8 cellular contexts compared by ENCODE assay signal in the genomic region with DNA sequence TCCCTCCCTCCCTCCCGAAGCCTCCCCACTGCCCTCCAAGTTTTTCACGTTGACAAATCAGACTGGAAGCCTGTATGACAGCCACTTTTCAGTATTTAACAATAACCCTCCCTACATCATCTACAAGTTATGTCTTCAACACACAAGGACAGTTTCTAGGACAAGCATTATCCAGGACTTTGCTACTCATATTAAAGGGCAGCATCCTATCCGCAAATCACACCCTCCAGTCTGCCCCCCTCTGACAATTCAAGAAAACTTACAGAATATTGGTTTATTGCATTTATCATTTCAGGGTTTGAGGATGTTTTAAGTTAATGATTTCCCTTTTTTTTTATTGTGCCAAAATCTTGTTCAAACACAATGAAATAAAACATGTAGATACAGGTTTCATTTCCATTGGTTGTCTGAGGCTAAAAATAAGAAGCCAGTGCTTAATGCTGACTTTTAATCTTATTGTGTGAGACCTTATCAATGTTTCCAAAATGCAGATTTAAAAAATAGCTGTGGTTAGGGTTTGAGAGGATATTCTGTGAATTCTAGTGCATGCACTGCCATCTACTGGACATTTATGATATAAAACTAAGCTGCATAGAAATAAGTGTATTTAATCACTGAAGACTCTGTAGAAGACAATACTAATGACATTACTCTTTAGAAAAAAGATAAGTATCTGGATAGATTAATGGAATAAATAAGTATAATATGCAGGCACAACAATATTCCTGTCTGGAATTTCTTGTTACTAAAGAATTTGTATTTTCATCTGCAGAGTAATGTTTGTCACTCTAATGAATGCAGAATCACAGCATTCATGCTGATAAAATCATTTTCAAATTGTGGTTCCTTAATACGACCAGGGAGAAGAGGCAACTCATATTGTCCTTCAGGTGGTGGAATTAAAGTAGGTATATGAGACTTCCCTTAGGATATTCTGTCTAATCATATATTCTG.
A peak's percentile ranks its signal among the peaks of the same experiment; 100 is the strongest.
DNase-seq lines count a peak whose midpoint lies in the region; ATAC-seq, FAIRE-seq and TF ChIP-seq lines count a peak whose summit lies in the region.

No MANE protein-coding gene starts in this region.

- TF ChIP-seq EP300 in GM12878 (IDR thresholded peaks at IDR 0.05; ENCODE audit: borderline replicate concordance in 1 of 2, control insufficient read depth in 1 of 2, low read depth in 2 of 2, low read length in 2 of 2) = no peak

- POLR2A ChIA-PET in HEK293 (lab: Yijun Ruan, JAX) = interaction anchor here (0.5 to 1.2 kb wide), 5 partner anchors 52 to 409 kb away, joined by 3 to 4 read pairs (median 3); no protein-coding TSS in a partner anchor
- POLR2A ChIA-PET in GM12878 (lab: Charles Lee) = no interaction called here
- POLR2A ChIA-PET in activated CD4-positive, alpha-beta memory T cell treated with anti-CD3 and anti-CD28 coated beads, Interleukin-2, amount 10 ng/mL, durations not matched to agents 7 days and 5 days (lab: Charles Lee) = interaction anchor here (1.0 kb wide), 1 partner anchor 409 kb away, joined by 3 read pairs; no protein-coding TSS in a partner anchor

- TF ChIP-seq CTCF in HEK293 (tag by site-specific recombination; IDR thresholded peaks at IDR 0.05) (peak; percentile 30; the same call in 1 of the 2 replicates), GM12878 (IDR thresholded peaks at IDR 0.05 in 2 of 3, conservative IDR thresholded peaks at IDR 0.05 in 1 of 3; ENCODE audit: control insufficient read depth in 2 of 3, extremely low read depth in 1 of 3, insufficient read depth in 1 of 3, low read depth in 3 of 3, low read length in 3 of 3) (peak; percentile 40 to 70 (median 51); a peak in 5 of 6 replicates), keratinocyte (optimal IDR thresholded peaks at IDR 0.05 in 1 of 3, IDR thresholded peaks at IDR 0.05 in 1 of 3, conservative IDR thresholded peaks at IDR 0.05 in 1 of 3; ENCODE audit: extremely low read depth in 1 of 3, insufficient read depth in 2 of 3, low read length in 3 of 3) (peak in 1 of 3 experiments; percentile 3), thyroid gland (IDR thresholded peaks at IDR 0.05) (peak; percentile 11 to 92 (median 61))

- CTCF ChIA-PET in HEK293 (lab: Yijun Ruan, JAX) = interaction anchor here (0.6 to 2.5 kb wide), 17 partner anchors 11 to 455 kb away, joined by 3 to 40 read pairs (median 4); no protein-coding TSS in a partner anchor
- CTCF ChIA-PET in GM12878 (lab: Yijun Ruan, JAX) = interaction anchor here (0.6 to 7.1 kb wide), 39 partner anchors 13 to 456 kb away, joined by 3 to 119 read pairs (median 4); a partner anchor contains a TSS
- CTCF ChIA-PET in activated CD4-positive, alpha-beta memory T cell treated with anti-CD3 and anti-CD28 coated beads, Interleukin-2, amount 10 ng/mL, durations not matched to agents 7 days and 5 days (lab: Charles Lee) = interaction anchor here (0.5 to 3.2 kb wide), 13 partner anchors 12 to 455 kb away, joined by 3 to 21 read pairs (median 6); no protein-coding TSS in a partner anchor

- H3K4me3 ChIP-seq in HEK293 (ENCODE audit: low read depth, low read length) (no peak overlapping the region), GM12878 (no peak overlapping the region), keratinocyte (ENCODE audit: control insufficient read depth in 2 of 3, extremely low read depth in 1 of 3, insufficient read depth in 2 of 3, low read depth in 1 of 3, low read length in 3 of 3) (no peak overlapping the region), thyroid gland (replicated peaks in 1 of 3) (no peak overlapping the region)

- H2AFZ ChIP-seq in GM12878 (ENCODE audit: control insufficient read depth, low read depth, low read length) (no peak overlapping the region), keratinocyte (ENCODE audit: control insufficient read depth, low read length) (peak overlapping the region; percentile 43)

- peaks cover 25% of the 10 kb centered on the region for H3K4me1 Mint-ChIP-seq in activated CD4-positive, alpha-beta memory T cell treated with anti-CD3 and anti-CD28 coated beads, Interleukin-2, amount 10 ng/mL, durations not matched to agents 7 days and 5 days

- intact Hi-C loops in GM12878 (cut with micrococcal nuclease; ENCODE audit: unreplicated experiment) (loop anchor here (1.0 to 10.0 kb wide), 4 partner anchors 63 to 454 kb away; no protein-coding TSS in a partner anchor), thyroid gland (cut with DNase I) (loop anchor here (5.0 kb wide), 1 partner anchor 332 kb away; no protein-coding TSS in a partner anchor)

- H3K4me2 ChIP-seq in GM12878 (ENCODE audit: control insufficient read depth, insufficient read depth) (peak overlapping the region; percentile 15), keratinocyte (ENCODE audit: control insufficient read depth, extremely low read depth, insufficient read depth, low read depth, low read length) (peak overlapping the region; percentile 25)

- in situ Hi-C loops in G401 (cut with HindIII; ENCODE audit: low sequenced_read_pairs) (loop anchor here (10.0 kb wide), 1 partner anchor 334 kb away; no protein-coding TSS in a partner anchor), GM12878 (cut with MboI) (no loop called here)

- SMC1A ChIA-PET in GM12878 (lab: Charles Lee; ENCODE audit: uncharacterized antibody, unreplicated experiment) = interaction anchor here (0.6 to 6.3 kb wide), 16 partner anchors 11 to 453 kb away, joined by 3 to 156 read pairs (median 4); no protein-coding TSS in a partner anchor

- FAIRE-seq in GM12878 (lab: Jason Lieb, UNC) = peak; percentile 73
- no peak for FAIRE-seq in keratinocyte (lab: Jason Lieb, UNC)

- H4K20me1 ChIP-seq in GM12878 (ENCODE audit: control insufficient read depth, insufficient read depth) = no peaks in the 10 kb centered on the region
- no peaks in the 10 kb centered on the region for H4K20me1 ChIP-seq in keratinocyte (ENCODE audit: control insufficient read depth, extremely low read depth, insufficient read depth, low read length)

- BruUV-seq in GM12878 (replicated peaks; lab: Mats Ljungman, UMichigan) = no TSS peak

- no peaks in the 10 kb centered on the region for H3K36me3 ChIP-seq in HEK293 (ENCODE audit: control insufficient read depth in 2 of 2, insufficient read depth in 1 of 2, low read length in 2 of 2)
- no peaks in the 10 kb centered on the region for H3K36me3 ChIP-seq in GM12878 (ENCODE audit: control insufficient read depth in 2 of 2, insufficient read depth in 2 of 2, low read length in 1 of 2)
- no peaks in the 10 kb centered on the region for H3K36me3 ChIP-seq in keratinocyte (ENCODE audit: control insufficient read depth in 2 of 2, extremely low read depth in 1 of 2, insufficient read depth in 2 of 2, low read length in 2 of 2)
- no peaks in the 10 kb centered on the region for H3K36me3 ChIP-seq in thyroid gland

- H3K9ac ChIP-seq in GM12878 (ENCODE audit: control insufficient read depth, insufficient read depth, low read length) (no peak overlapping the region), keratinocyte (ENCODE audit: control insufficient read depth, extremely low read depth, insufficient read depth, low read length) (no peak overlapping the region)

- H3K9me3 ChIP-seq in HEK293 (ENCODE audit: control insufficient read depth, insufficient read depth, low read depth, low read length) = no peaks in the 10 kb centered on the region
- no peaks in the 10 kb centered on the region; the same call in 2 of the 3 replicates for H3K9me3 ChIP-seq in GM12878 (replicated peaks; ENCODE audit: control insufficient read depth, insufficient read depth, low read length)
- no peaks in the 10 kb centered on the region for H3K9me3 ChIP-seq in keratinocyte (ENCODE audit: control insufficient read depth, low read depth, low read length)
- H3K9me3 ChIP-seq in thyroid gland = no peaks in the 10 kb centered on the region

- H3K4me3 Mint-ChIP-seq in activated CD4-positive, alpha-beta memory T cell treated with anti-CD3 and anti-CD28 coated beads, Interleukin-2, amount 10 ng/mL, durations not matched to agents 7 days and 5 days = no peak overlapping the region

- H3K9me3 Mint-ChIP-seq in activated CD4-positive, alpha-beta memory T cell treated with anti-CD3 and anti-CD28 coated beads, Interleukin-2, amount 10 ng/mL, durations not matched to agents 7 days and 5 days = no peaks in the 10 kb centered on the region

- no peak for TF ChIP-seq POLR2A in GM12878 (IDR thresholded peaks at IDR 0.05; ENCODE audit: low read depth, low read length)
- TF ChIP-seq POLR2A in thyroid gland (IDR thresholded peaks at IDR 0.05) = no peak

- no peaks in the 10 kb centered on the region for H3K9me1 ChIP-seq in keratinocyte (ENCODE audit: control insufficient read depth, extremely low read depth, insufficient read depth, low read length)

- ATAC-seq in GM12878 = peak; percentile 80

- WGBS in GM12878 (ENCODE audit: insufficient coverage, insufficient replicate concordance, low lambda C conversion rate, missing lambda C conversion rate) = 0% methylated on average over 3 of the region's 4 CpGs
- WGBS in thyroid gland, 2 donors = 35 to 39% methylated on average over 4 of the region's 4 CpGs

- DNase-seq in G401 (ENCODE audit: low spot score) (peak; percentile 52), NCI-H345 treated with DMSO at 0.1 percent for 48 hours (lab: John Stamatoyannopoulos, UW; ENCODE audit: unreplicated experiment) (peak; percentile 55), GM12878 (ENCODE audit: low read depth, low spot score) (no peak), keratinocyte (ENCODE audit: low read depth, low spot score) (peak; percentile 28), thyroid gland (no peak), GOT3 (lab: John Stamatoyannopoulos, UW) (no peak)
- no peak for DNase-seq in activated CD4-positive, alpha-beta memory T cell treated with anti-CD3 and anti-CD28 coated beads, Interleukin-2, amount 10 ng/mL, durations not matched to agents 7 days and 5 days

- TF ChIP-seq RAD21 in GM12878 (IDR thresholded peaks at IDR 0.05; ENCODE audit: insufficient read depth, low read depth, low read length) = peak; percentile 88

- H3K36me3 Mint-ChIP-seq in activated CD4-positive, alpha-beta memory T cell treated with anti-CD3 and anti-CD28 coated beads, Interleukin-2, amount 10 ng/mL, durations not matched to agents 7 days and 5 days (ENCODE audit: low read depth) = no peaks in the 10 kb centered on the region

- dilution Hi-C loops in keratinocyte (cut with MboI; ENCODE audit: extremely low pct_ligation_motif_present, low sequenced_read_pairs) = no loop called here

- H3K27ac Mint-ChIP-seq in activated CD4-positive, alpha-beta memory T cell treated with anti-CD3 and anti-CD28 coated beads, Interleukin-2, amount 10 ng/mL, durations not matched to agents 7 days and 5 days = no peak overlapping the region

- RAD21 ChIA-PET in GM12878 (lab: Charles Lee; ENCODE audit: unreplicated experiment) = interaction anchor here (0.5 to 2.8 kb wide), 18 partner anchors 12 to 452 kb away, joined by 3 to 50 read pairs (median 5); no protein-coding TSS in a partner anchor

- H3K27ac ChIP-seq in HEK293 (ENCODE audit: extremely low read depth, low read depth, low read length) = no peak overlapping the region
- H3K27ac ChIP-seq in GM12878 (ENCODE audit: control insufficient read depth, insufficient read depth) = no peak overlapping the region
- no peak overlapping the region for H3K27ac ChIP-seq in keratinocyte (ENCODE audit: control insufficient read depth, insufficient read depth, low read length)
- peak overlapping the region in 1 of 3 donors; percentile 10 for H3K27ac ChIP-seq in thyroid gland

- H3K4me1 ChIP-seq in HEK293 (ENCODE audit: control insufficient read depth, insufficient read depth, low read length) (peaks cover 10% of the 10 kb centered on the region), GM12878 (ENCODE audit: control insufficient read depth, insufficient read depth, low read length) (peaks cover 29% of the 10 kb centered on the region), keratinocyte (ENCODE audit: control insufficient read depth, extremely low read depth, insufficient read depth, low read length) (peaks cover 17% of the 10 kb centered on the region), thyroid gland (peaks cover 31 to 37% of the 10 kb centered on the region in 2 donors)

- peaks cover 23% of the 10 kb centered on the region for H3K27me3 Mint-ChIP-seq in activated CD4-positive, alpha-beta memory T cell treated with anti-CD3 and anti-CD28 coated beads, Interleukin-2, amount 10 ng/mL, durations not matched to agents 7 days and 5 days

- H3K79me2 ChIP-seq in GM12878 (ENCODE audit: control insufficient read depth, insufficient read depth, low read length) (no peaks in the 10 kb centered on the region), keratinocyte (ENCODE audit: control insufficient read depth, insufficient read depth, low read length) (no peaks in the 10 kb centered on the region)

- peaks cover 0 to 2% of the 10 kb centered on the region in 2 experiments; a peak in 2 of 4 replicates for H3K27me3 ChIP-seq in GM12878 (replicated peaks in 1 of 2; ENCODE audit: control insufficient read depth in 2 of 2, insufficient read depth in 2 of 2, low read length in 1 of 2)
- H3K27me3 ChIP-seq in keratinocyte (ENCODE audit: control insufficient read depth, extremely low read depth, insufficient read depth, low read length) = no peaks in the 10 kb centered on the region
- no peaks in the 10 kb centered on the region for H3K27me3 ChIP-seq in thyroid gland

Comparison
In these comparisons a context has a peak if more than half of its experiments do, and no peak if none do; other contexts are left out.
1. DNase-seq: peak in G401 (single experiment), NCI-H345 treated with DMSO at 0.1 percent for 48 hours (single experiment) and keratinocyte (single experiment); none in GM12878 (single experiment), thyroid gland (0 of 2), GOT3 (single experiment) and activated CD4-positive, alpha-beta memory T cell treated with anti-CD3 and anti-CD28 coated beads, Interleukin-2, amount 10 ng/mL, durations not matched to agents 7 days and 5 days (single experiment).